ENCODE assay signal across 12 cellular contexts in the genomic region with DNA sequence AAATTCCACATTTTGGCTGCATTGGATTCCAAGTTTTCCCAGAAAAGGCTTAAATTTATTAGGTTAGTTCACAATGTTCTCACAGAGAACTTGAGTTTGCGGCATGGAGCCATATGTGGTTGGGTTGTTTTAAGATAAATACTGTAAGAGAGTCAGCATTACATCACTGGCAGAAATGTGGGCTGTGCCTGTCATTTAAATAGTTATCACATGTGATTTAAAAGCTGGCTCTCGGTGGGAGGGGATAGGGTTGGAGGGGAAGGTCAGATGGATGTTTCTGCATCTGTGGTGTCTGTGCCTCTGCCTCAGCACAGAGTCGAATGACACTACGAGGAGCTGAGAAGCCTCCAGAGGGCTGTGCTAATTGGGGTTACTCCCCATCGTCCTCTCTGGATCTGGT.
DNase-seq lines count a peak whose midpoint lies in the region; ATAC-seq and TF ChIP-seq lines count a peak whose summit lies in the region.
"Had no signal": no experiment of that assay in that cellular context is flagged by ENCODE, and none has a peak within 500 bp of the region (broad histone marks: within the 10 kb centered on the region; RNA-seq: fewer than 3 reads in every experiment).

No MANE protein-coding gene starts in this region.

- no peak for ATAC-seq in GM21825 (IDR thresholded peaks at IDR 0.05; ENCODE audit: unreplicated experiment)
- ATAC-seq: foreskin keratinocyte had no signal

- no peak for TF ChIP-seq CTCF in choroid plexus epithelial cell (conservative IDR thresholded peaks at IDR 0.05; ENCODE audit: low read depth, low read length)

- DNase-seq in NCI-H510A treated with DMSO at 0.1 percent for 48 hours (lab: John Stamatoyannopoulos, UW) (peak; percentile 27), NCI-H510A (lab: John Stamatoyannopoulos, UW) (no peak), choroid plexus epithelial cell (ENCODE audit: low read depth) (peak; percentile 89), left kidney (ENCODE audit: low read depth, low spot score) (peak; percentile 88), ureter (ENCODE audit: low spot score) (peak; percentile 53), NAMALWA (ENCODE audit: low spot score) (no peak), COR-L47 (lab: John Stamatoyannopoulos, UW) (no peak)
- DNase-seq: 8988T, foreskin keratinocyte, right lobe of liver, thyroid gland had no signal

- H3K4me3 ChIP-seq in choroid plexus epithelial cell (ENCODE audit: low read depth, low read length), result peak overlapping the region; percentile 6
- H3K4me3 ChIP-seq: right lobe of liver, thyroid gland had no signal

Comparison
In these comparisons a context has a peak if more than half of its experiments do, and no peak if none do; other contexts are left out.
1. DNase-seq: peak in NCI-H510A treated with DMSO at 0.1 percent for 48 hours (single experiment), choroid plexus epithelial cell (single experiment), left kidney (single experiment) and ureter (single experiment); none in NCI-H510A (single experiment), NAMALWA (single experiment) and COR-L47 (single experiment).